Comparison of ENCODE assay signal across 8 cellular contexts in the genomic region with DNA sequence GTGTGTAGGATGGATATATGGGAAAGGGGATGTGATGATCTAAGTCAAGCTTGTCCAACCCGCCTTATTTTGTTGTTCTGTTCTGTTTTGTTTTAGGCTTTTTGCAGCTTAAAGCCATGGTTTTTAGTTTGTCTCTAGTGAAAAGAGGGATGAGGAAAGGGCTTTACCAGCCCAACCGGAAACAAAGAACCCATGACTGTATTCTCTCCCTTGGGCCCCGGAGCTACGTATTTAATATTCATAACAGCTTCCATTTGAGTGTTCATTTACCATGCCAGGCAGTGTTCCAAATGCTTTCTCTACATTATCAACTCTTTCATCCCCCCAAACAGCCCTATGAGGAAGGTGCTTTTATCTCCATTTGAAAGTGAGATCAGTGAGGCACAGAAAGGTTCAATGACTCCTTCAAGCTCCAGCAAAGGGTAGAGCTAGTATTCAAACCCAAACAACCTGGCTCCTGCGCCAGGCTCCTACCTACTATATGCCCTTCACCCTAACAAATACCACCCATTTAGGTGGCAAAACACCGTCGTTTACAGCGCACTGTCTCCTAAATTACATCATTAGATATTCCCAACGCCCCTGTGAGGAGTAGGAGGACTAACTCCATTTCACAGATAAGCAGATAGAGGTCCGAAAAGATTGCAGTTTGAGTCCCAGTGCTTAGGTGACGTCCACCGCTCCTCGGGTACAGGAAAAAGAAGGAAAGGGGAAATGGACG. TPM values are rescaled to one million over a fixed set of nuclear protein-coding genes. Genes with fewer than 3 reads are reported as not detected.
DNase-seq lines count a peak whose midpoint lies in the region; ATAC-seq lines count a peak whose summit lies in the region.

No MANE protein-coding gene starts in this region.

- H3K36me3 ChIP-seq in ACC112 (ENCODE audit: insufficient read depth, low read length): peaks cover 6% of the 10 kb centered on the region
- peaks cover 35% of the 10 kb centered on the region for H3K36me3 ChIP-seq in SJCRH30
- H3K36me3 ChIP-seq in naive thymus-derived CD4-positive, alpha-beta T cell (ENCODE audit: control insufficient read depth in 2 of 3, insufficient read depth in 3 of 3, low read length in 3 of 3): peaks cover 0 to 22% (median 4%) of the 10 kb centered on the region in 3 experiments

- H2AFZ ChIP-seq in ACC112 (ENCODE audit: low read length, unreplicated experiment): peak overlapping the region; percentile 92

- H3K27ac ChIP-seq in ACC112 (ENCODE audit: low read depth, low read length): peak overlapping the region; percentile 94
- peak overlapping the region; percentile 91 for H3K27ac ChIP-seq in SJCRH30
- peak overlapping the region; percentile 96 for H3K27ac ChIP-seq in naive thymus-derived CD4-positive, alpha-beta T cell (ENCODE audit: low read depth, low read length)

- POLR2A ChIA-PET in naive thymus-derived CD4-positive, alpha-beta T cell (lab: Charles Lee): interaction anchor here (0.9 to 9.6 kb wide), 11 partner anchors 12 to 677 kb away, joined by 3 to 106 read pairs (median 5); partner anchors contain the start of genes CD200R1, GTPBP8 and USF3

- CTCF ChIA-PET in naive thymus-derived CD4-positive, alpha-beta T cell (lab: Charles Lee): interaction anchor here (0.8 to 1.6 kb wide), 7 partner anchors 14 to 375 kb away, joined by 3 to 9 read pairs (median 3); partner anchors contain the start of gene GTPBP8

- H3K27ac Mint-ChIP-seq in effector memory CD8-positive, alpha-beta T cell: peak overlapping the region; percentile 96 to 97
- H3K27ac Mint-ChIP-seq in naive thymus-derived CD4-positive, alpha-beta T cell: peak overlapping the region; percentile 87 to 96 (median 91)

- peaks cover 25% of the 10 kb centered on the region for H3K4me1 ChIP-seq in ACC112 (ENCODE audit: control insufficient read depth, insufficient read depth, low read length, unreplicated experiment)
- H3K4me1 ChIP-seq in SJCRH30: peaks cover 3% of the 10 kb centered on the region; the same call in 1 of the 2 replicates
- peaks cover 19 to 21% of the 10 kb centered on the region in 2 donors for H3K4me1 ChIP-seq in naive thymus-derived CD4-positive, alpha-beta T cell (ENCODE audit: control insufficient read depth in 2 of 2, insufficient read depth in 2 of 2, low read length in 2 of 2)

- intact Hi-C loops in naive thymus-derived CD4-positive, alpha-beta T cell (cut with micrococcal nuclease): loop anchor here (1.0 to 10.0 kb wide), 15 partner anchors 7 to 1474 kb away; partner anchors contain the start of genes CCDC191 (in 2 of the 2), GTPBP8 (in 2 of the 2), QTRT2 (in 2 of the 2) and SLC35A5 (in 2 of the 2)

- peak overlapping the region; percentile 83 to 88 for H3K4me3 Mint-ChIP-seq in effector memory CD8-positive, alpha-beta T cell
- peak overlapping the region; percentile 87 to 97 (median 92) for H3K4me3 Mint-ChIP-seq in naive thymus-derived CD4-positive, alpha-beta T cell

- H3K36me3 Mint-ChIP-seq in effector memory CD8-positive, alpha-beta T cell (ENCODE audit: insufficient read depth): peaks cover 34% of the 10 kb centered on the region
- peaks cover 2 to 30% (median 23%) of the 10 kb centered on the region in 5 donors for H3K36me3 Mint-ChIP-seq in naive thymus-derived CD4-positive, alpha-beta T cell

- H3K4me1 Mint-ChIP-seq in effector memory CD8-positive, alpha-beta T cell (ENCODE audit: low read depth in 2 of 2): peaks cover 30 to 37% of the 10 kb centered on the region in 2 donors
- H3K4me1 Mint-ChIP-seq in naive thymus-derived CD4-positive, alpha-beta T cell: peaks cover 46 to 90% (median 78%) of the 10 kb centered on the region in 7 donors

- DNase-seq in SJCRH30 (peak in 1 of 2 experiments; percentile 19), NCI-H774 (lab: John Stamatoyannopoulos, UW) (no peak), HPDE6-E6E7 (ENCODE audit: extremely low spot score) (no peak)
- DNase-seq in effector memory CD8-positive, alpha-beta T cell: peak in 1 of 3 experiments; percentile 1
- DNase-seq in naive thymus-derived CD4-positive, alpha-beta T cell: peak in 3 of 9 donors; percentile 7 to 12 (median 12)
- DNase-seq in effector CD8-positive, alpha-beta T cell (lab: John Stamatoyannopoulos, UW): no peak

- peak overlapping the region; percentile 98 for H3K4me3 ChIP-seq in ACC112 (ENCODE audit: low read depth, low read length)
- H3K4me3 ChIP-seq in SJCRH30: peak overlapping the region; percentile 96
- peak overlapping the region; percentile 81 for H3K4me3 ChIP-seq in naive thymus-derived CD4-positive, alpha-beta T cell (ENCODE audit: low read length)

- H3K27me3 Mint-ChIP-seq in effector memory CD8-positive, alpha-beta T cell: no peaks in the 10 kb centered on the region
- no peaks in the 10 kb centered on the region for H3K27me3 Mint-ChIP-seq in naive thymus-derived CD4-positive, alpha-beta T cell

- no peaks in the 10 kb centered on the region for H3K9me3 Mint-ChIP-seq in effector memory CD8-positive, alpha-beta T cell
- peaks cover 0 to 2% (median 0%) of the 10 kb centered on the region in 11 donors for H3K9me3 Mint-ChIP-seq in naive thymus-derived CD4-positive, alpha-beta T cell

- H3K27me3 ChIP-seq in ACC112 (ENCODE audit: insufficient read depth, low read length) (no peaks in the 10 kb centered on the region), SJCRH30 (no peaks in the 10 kb centered on the region)
- no peaks in the 10 kb centered on the region for H3K27me3 ChIP-seq in naive thymus-derived CD4-positive, alpha-beta T cell (ENCODE audit: control insufficient read depth in 2 of 2, insufficient read depth in 2 of 2, low read length in 2 of 2)

- ATAC-seq in GM18873 (IDR thresholded peaks at IDR 0.05; ENCODE audit: low FRiP score, unreplicated experiment): peak; percentile 3
- no peak for ATAC-seq in effector memory CD8-positive, alpha-beta T cell (replicated peaks)
- no peak for ATAC-seq in naive thymus-derived CD4-positive, alpha-beta T cell

- no peaks in the 10 kb centered on the region for H3K9me3 ChIP-seq in SJCRH30 (replicated peaks)
- H3K9me3 ChIP-seq in naive thymus-derived CD4-positive, alpha-beta T cell (ENCODE audit: control insufficient read depth in 2 of 3, low read length in 3 of 3): no peaks in the 10 kb centered on the region

- H3K79me2 ChIP-seq in ACC112 (ENCODE audit: control insufficient read depth, insufficient read depth, low read length, unreplicated experiment): peaks cover 54% of the 10 kb centered on the region

RNA-seq across cellular contexts. Expression of gene GTPBP8, which starts 27.8 kb away (rescaled TPM):
- 36.6 and 37.6 TPM in 2 replicates for total RNA-seq in SJCRH30 (2014; rRNA removed; shearing (Covaris generic))
- total RNA-seq in naive thymus-derived CD4-positive, alpha-beta T cell: 10 to 100 TPM; 12.6 to 49.1 (median 26.4) TPM
- polyA plus RNA-seq in naive thymus-derived CD4-positive, alpha-beta T cell: 10 to 100 TPM; 31.1 to 32.8 TPM

RNA-seq across cellular contexts. Expression of gene CD200R1, which starts 43.7 kb away (rescaled TPM):
- 0.08 and 0.15 TPM in 2 replicates for total RNA-seq in SJCRH30 (2014; rRNA removed; shearing (Covaris generic))
- total RNA-seq in naive thymus-derived CD4-positive, alpha-beta T cell: 10 to 100 TPM; 11.2 to 22.9 (median 17.8) TPM
- 10 to 100 TPM; 18.8 to 20.9 TPM for polyA plus RNA-seq in naive thymus-derived CD4-positive, alpha-beta T cell

Comparison
In these comparisons a context has a peak if more than half of its experiments do, and no peak if none do; other contexts are left out.
1. RNA of gene CD200R1, which starts 43.7 kb away (total RNA-seq): 11.2 to 22.9 TPM in naive thymus-derived CD4-positive, alpha-beta T cell; 0.08 to 0.15 TPM in SJCRH30; every median in the first group is over 10 times any median in the second.
2. Peak in every context shown above with its lines, with median percentiles within 50 percentile points of each other: H3K27ac ChIP-seq and H3K4me3 ChIP-seq.